24 cellular contexts compared by ENCODE assay signal in genomic region chr6:36808634-36809033, GRCh38. TPM values are rescaled to one million over a fixed set of nuclear protein-coding genes. Genes with fewer than 3 reads are reported as not detected.
"Had no signal": no experiment of that assay in that cellular context is flagged by ENCODE, and none has a peak within 500 bp of the region (broad histone marks: within the 10 kb centered on the region; RNA-seq: fewer than 3 reads in every experiment).

No MANE protein-coding gene starts in this region.

- H3K27me3 ChIP-seq: SJSA1 had no signal

- H3K4me3 ChIP-seq: SJSA1, SK-N-MC had no signal

- DNase-seq: KBM-7, MV-4-11, NCI-H1048, NCI-H1105 treated with DMSO at 0.1 percent for 48 hours, NCI-H1417 treated with DMSO at 0.1 percent for 48 hours, NCI-H187, NCI-H2029, NCI-H2081 treated with DMSO at 0.1 percent for 48 hours, NCI-H2171, NCI-H226, NCI-H446, NCI-H510A, NCI-H524 treated with DMSO at 0.1 percent for 48 hours, NCI-H69, NCI-H774, Right ventricle myocardium superior, RPMI8226, SIG-M5 had no signal

- H3K4me1 ChIP-seq: SJSA1 had no signal

- H3K4me3 Mint-ChIP-seq: IgD-negative memory B cell had no signal

- H3K9me3 ChIP-seq: SJSA1 had no signal

- H3K27ac Mint-ChIP-seq: IgD-negative memory B cell had no signal

- FAIRE-seq: RCC 7860 had no signal

- H3K4me1 Mint-ChIP-seq: IgD-negative memory B cell had no signal

- H3K27ac ChIP-seq: SJSA1, SK-N-MC had no signal

- H3K9me3 Mint-ChIP-seq: IgD-negative memory B cell had no signal

- H3K36me3 ChIP-seq: SJSA1 had no signal

RNA-seq across cellular contexts. Expression of gene CPNE5, which starts 30.6 kb away (rescaled TPM):
- total RNA-seq: LHCN-M2, MCF 10A had no signal
